In genomic region chr3:143056372-143056771, GRCh38 we compare ENCODE assay signal across 20 cellular contexts. TPM values are rescaled to one million over a fixed set of nuclear protein-coding genes. Genes with fewer than 3 reads are reported as not detected.
A peak's percentile ranks its signal among the peaks of the same experiment; 100 is the strongest.
DNase-seq lines count a peak whose midpoint lies in the region; ATAC-seq, FAIRE-seq and TF ChIP-seq lines count a peak whose summit lies in the region.
"Had no signal": no experiment of that assay in that cellular context is flagged by ENCODE, and none has a peak within 500 bp of the region (broad histone marks: within the 10 kb centered on the region; RNA-seq: fewer than 3 reads in every experiment).

No MANE protein-coding gene starts in this region.

- intact Hi-C loops in HepG2 (cut with micrococcal nuclease; ENCODE audit: unreplicated experiment) (no loop called here), right lobe of liver (cut with DNase I) (no loop called here), K562 (cut with micrococcal nuclease) (no loop called here)

- H2AFZ ChIP-seq in HepG2 (ENCODE audit: low read length): no peak overlapping the region
- no peak overlapping the region for H2AFZ ChIP-seq in K562 (ENCODE audit: low read depth, low read length)

- H3K9me1 ChIP-seq in K562 (ENCODE audit: control insufficient read depth, insufficient read depth, low read length): no peaks in the 10 kb centered on the region

- FAIRE-seq in HepG2 (lab: Jason Lieb, UNC) (no peak), K562 (lab: Jason Lieb, UNC) (no peak)
- FAIRE-seq: D721Med, G401.6, GM19239, H1 had no signal

- H3K27ac ChIP-seq in HepG2 (ENCODE audit: extremely low read length, insufficient read depth, low read length) (no peak overlapping the region), right lobe of liver (no peak overlapping the region), K562 (ENCODE audit: extremely low read depth, low read depth, low read length) (no peak overlapping the region)
- H3K27ac ChIP-seq: C4-2B had no signal

- no peak for TF ChIP-seq RAD21 in HepG2 (CRISPR knock-in tag; IDR thresholded peaks at IDR 0.05)
- no peak for TF ChIP-seq RAD21 in K562 (CRISPR knock-in tag; conservative IDR thresholded peaks at IDR 0.05 in 1 of 2, IDR thresholded peaks at IDR 0.05 in 1 of 2)

- H3K4me2 ChIP-seq in HepG2 (ENCODE audit: low read depth, low read length) (no peak overlapping the region), K562 (ENCODE audit: insufficient read depth, low read length) (no peak overlapping the region)

- no peak overlapping the region for H3K4me3 ChIP-seq in HepG2 (replicated peaks in 1 of 3; ENCODE audit: insufficient read depth in 1 of 3, low read depth in 2 of 3, low read length in 3 of 3)
- no peak overlapping the region for H3K4me3 ChIP-seq in right lobe of liver
- no peak overlapping the region for H3K4me3 ChIP-seq in K562

- no peaks in the 10 kb centered on the region for H3K9me3 Mint-ChIP-seq in glutamatergic neuron (ENCODE audit: unreplicated experiment)
- H3K9me3 Mint-ChIP-seq: CD4-positive, alpha-beta memory T cell; IgD-negative memory B cell had no signal

- TF ChIP-seq POLR2A in HepG2 (IDR thresholded peaks at IDR 0.05; ENCODE audit: insufficient read depth in 1 of 2, low read depth in 2 of 2, low read length in 2 of 2) (no peak), right lobe of liver (IDR thresholded peaks at IDR 0.05) (no peak), K562 (conservative IDR thresholded peaks at IDR 0.05) (no peak)

- BruUV-seq in HepG2 (replicated peaks; lab: Mats Ljungman, UMichigan): TSS peak; percentile 8
- TSS peak; percentile 9 for BruUV-seq in K562 (replicated peaks; lab: Mats Ljungman, UMichigan)

- H3K79me2 ChIP-seq in HepG2 (ENCODE audit: insufficient read depth, low read length) (no peaks in the 10 kb centered on the region), K562 (ENCODE audit: control insufficient read depth, insufficient read depth, low read length) (no peaks in the 10 kb centered on the region)

- H3K27me3 Mint-ChIP-seq in glutamatergic neuron (ENCODE audit: unreplicated experiment): no peaks in the 10 kb centered on the region
- H3K27me3 Mint-ChIP-seq: B cell; CD4-positive, alpha-beta memory T cell; IgD-negative memory B cell had no signal

- DNase-seq in HepG2 (ENCODE audit: low spot score) (no peak), right lobe of liver (no peak), LHCN-M2 (ENCODE audit: low read depth) (peak; percentile 12), K562 (ENCODE audit: extremely low read depth in 1 of 4, low spot score in 3 of 4) (no peak), glutamatergic neuron (no peak), SK-N-DZ (ENCODE audit: low spot score) (no peak)
- DNase-seq in activated CD4-positive, alpha-beta T cell treated with anti-CD3 and anti-CD28 coated beads for 4 hours: no peak
- DNase-seq: CD4-positive, alpha-beta memory T cell; DMS153; DMS79 treated with DMSO at 0.1 percent for 48 hours; EL; HCEC 1CT had no signal

- peaks cover 4% of the 10 kb centered on the region for H3K36me3 Mint-ChIP-seq in glutamatergic neuron (ENCODE audit: unreplicated experiment)

- no peak for TF ChIP-seq EP300 in HepG2 (IDR thresholded peaks at IDR 0.05; ENCODE audit: low read depth in 2 of 2, low read length in 2 of 2)
- TF ChIP-seq EP300 in HepG2 (CRISPR knock-in tag; IDR thresholded peaks at IDR 0.05; ENCODE audit: borderline replicate concordance): no peak
- no peak for TF ChIP-seq EP300 in K562 (IDR thresholded peaks at IDR 0.05; ENCODE audit: low read length)

- TF ChIP-seq CTCF in HepG2 (CRISPR knock-in tag; IDR thresholded peaks at IDR 0.05): no peak
- no peak for TF ChIP-seq CTCF in right lobe of liver (IDR thresholded peaks at IDR 0.05)
- TF ChIP-seq CTCF in K562 (IDR thresholded peaks at IDR 0.05 in 2 of 3, conservative IDR thresholded peaks at IDR 0.05 in 1 of 3; ENCODE audit: insufficient read depth in 2 of 3, low read depth in 1 of 3, low read length in 3 of 3): no peak
- TF ChIP-seq CTCF in glutamatergic neuron (IDR thresholded peaks at IDR 0.05; ENCODE audit: partially characterized antibody, unreplicated experiment): no peak

- in situ Hi-C loops in HepG2 (cut with HindIII; ENCODE audit: extremely low pct_ligation_motif_present, low pct_unique_long_range_greater_than_20kb) (no loop called here), K562 (cut with MboI) (no loop called here)

- H3K9ac ChIP-seq in HepG2 (ENCODE audit: insufficient read depth, low read depth, low read length) (no peak overlapping the region), K562 (ENCODE audit: insufficient read depth in 1 of 2, low read depth in 2 of 2, low read length in 2 of 2) (no peak overlapping the region)

- H3K4me3 Mint-ChIP-seq in glutamatergic neuron (ENCODE audit: unreplicated experiment): no peak overlapping the region
- H3K4me3 Mint-ChIP-seq: B cell; CD4-positive, alpha-beta memory T cell; IgD-negative memory B cell had no signal

- H3K27ac Mint-ChIP-seq in glutamatergic neuron (ENCODE audit: unreplicated experiment): peak overlapping the region; percentile 22
- H3K27ac Mint-ChIP-seq: B cell, IgD-negative memory B cell had no signal

- H3K27me3 ChIP-seq in HepG2 (ENCODE audit: control insufficient read depth in 1 of 2, insufficient read depth in 2 of 2, low read length in 2 of 2) (no peaks in the 10 kb centered on the region), right lobe of liver (no peaks in the 10 kb centered on the region), K562 (ENCODE audit: control insufficient read depth in 2 of 2, insufficient read depth in 2 of 2, low read length in 2 of 2) (no peaks in the 10 kb centered on the region)

- H4K20me1 ChIP-seq in HepG2 (ENCODE audit: insufficient read depth, low read length): no peaks in the 10 kb centered on the region
- no peaks in the 10 kb centered on the region for H4K20me1 ChIP-seq in K562 (replicated peaks; ENCODE audit: control insufficient read depth, insufficient read depth, low read length)

- WGBS in HepG2 (ENCODE audit: low lambda C conversion rate): 98% methylated on average over 3 of the region's 3 CpGs
- 98% methylated on average over 3 of the region's 3 CpGs for WGBS in right lobe of liver (ENCODE audit: insufficient coverage, low coverage, low lambda C conversion rate, missing lambda C conversion rate)
- 93% methylated on average over 3 of the region's 3 CpGs for WGBS in K562 (ENCODE audit: insufficient coverage, low coverage, missing lambda C conversion rate)

- peaks cover 18% of the 10 kb centered on the region for H3K4me1 Mint-ChIP-seq in glutamatergic neuron (ENCODE audit: low read depth, unreplicated experiment)

- no peaks in the 10 kb centered on the region for H3K4me1 ChIP-seq in HepG2 (ENCODE audit: insufficient read depth, low read length)
- peaks cover 0 to 5% (median 2%) of the 10 kb centered on the region in 4 donors for H3K4me1 ChIP-seq in right lobe of liver
- H3K4me1 ChIP-seq in K562 (replicated peaks in 1 of 2; ENCODE audit: control insufficient read depth in 2 of 2, insufficient read depth in 2 of 2, low read length in 2 of 2): no peaks in the 10 kb centered on the region

- H3K36me3 ChIP-seq in HepG2 (replicated peaks in 1 of 2; ENCODE audit: control insufficient read depth in 1 of 2, insufficient read depth in 2 of 2, low read length in 2 of 2) (peaks cover 9 to 76% of the 10 kb centered on the region in 2 experiments), right lobe of liver (peaks cover 0 to 47% (median 13%) of the 10 kb centered on the region in 4 donors), K562 (ENCODE audit: control insufficient read depth, insufficient read depth, low read length) (peaks cover 96% of the 10 kb centered on the region)

- ATAC-seq in HepG2 (no peak), right lobe of liver (no peak), K562 (no peak), SK-N-SH treated with all-trans-retinoic acid at 6 μM for 48 hours (no peak)

- H3K9me3 ChIP-seq in HepG2 (ENCODE audit: low read length): no peaks in the 10 kb centered on the region
- no peaks in the 10 kb centered on the region for H3K9me3 ChIP-seq in right lobe of liver
- no peaks in the 10 kb centered on the region for H3K9me3 ChIP-seq in K562 (replicated peaks; ENCODE audit: control insufficient read depth, insufficient read depth, low read depth, low read length)

- CTCF ChIA-PET in HepG2 (lab: Yijun Ruan, JAX; ENCODE audit: low intra/inter-chr PET ratio, low total read pairs) (no interaction called here), K562 (lab: Yijun Ruan, JAX; ENCODE audit: low intra/inter-chr PET ratio) (interaction anchor here (0.6 kb wide), 1 partner anchor 1277 kb away, joined by 3 read pairs; no protein-coding TSS in a partner anchor)

- POLR2A ChIA-PET in HepG2 (lab: Yijun Ruan, JAX) (no interaction called here), K562 (lab: Yijun Ruan, JAX) (interaction anchor here (0.8 kb wide), 1 partner anchor 43 kb away, joined by 4 read pairs; no protein-coding TSS in a partner anchor)

RNA-seq across cellular contexts. Expression of gene U2SURP, which starts 55.0 kb away (rescaled TPM):
- total RNA-seq in HepG2 (2016; rRNA removed; fragmentation: Illumina TruSeq; extraction: Trizol) (173 and 250 TPM in 2 replicates), right lobe of liver (10 to 100 TPM; 19.1 to 34.5 (median 26.9) TPM), LHCN-M2 (2014; rRNA removed) (61.5 and 63.9 TPM in 2 replicates), K562 (2014; rRNA removed) (116 and 128 TPM in 2 replicates), K562 (2014; rRNA removed; fragmentation: Illumina TruSeq; extraction: Trizol) (280 and 375 TPM in 2 replicates), K562 (2015; rRNA removed; fragmentation: Illumina TruSeq; extraction: Trizol) (193 and 205 TPM in 2 replicates), K562 (2021) (198 and 199 TPM in 2 replicates), glutamatergic neuron (ENCODE audit: unreplicated experiment) (105 TPM)
- total RNA-seq in HepG2 (2016; cell fraction: cytosol; rRNA removed; fragmentation: Illumina TruSeq; extraction: Trizol; ENCODE audit: low read depth): 14.1 and 18.4 TPM in 2 replicates
- 173 and 234 TPM in 2 replicates for total RNA-seq in HepG2 (2016; cell fraction: insoluble cytoplasmic fraction; rRNA removed; fragmentation: Illumina TruSeq; extraction: Trizol)
- total RNA-seq in HepG2 (2016; cell fraction: membrane; rRNA removed; fragmentation: Illumina TruSeq; extraction: Trizol): 38.5 and 45.7 TPM in 2 replicates
- 249 and 251 TPM in 2 replicates for total RNA-seq in HepG2 (2016; cell fraction: nucleus; rRNA removed; fragmentation: Illumina TruSeq; extraction: Trizol)
- polyA plus RNA-seq in HepG2 (2011; rRNA removed) (41.3 and 55.9 TPM in 2 replicates), K562 (2011; rRNA removed) (108 and 140 TPM in 2 replicates), K562 (2014; fragmentation: Illumina TruSeq; extraction: Trizol) (174 and 178 TPM in 2 replicates), K562 (2014; fragmentation: Nextera tagmentation; extraction: Ambion mirVana) (100 to 1,000 TPM; 191 to 322 TPM), K562 (2014; rRNA removed) (97.8 and 140 TPM in 2 replicates)
- polyA plus RNA-seq in HepG2 (2011; cell fraction: cytosol; rRNA removed): 8.6 and 12.8 TPM in 2 replicates
- 39.7 and 59.0 TPM in 2 replicates for polyA plus RNA-seq in HepG2 (2011; cell fraction: nucleus; rRNA removed)
- polyA plus RNA-seq in HepG2 (2012): 63.0 and 109 TPM in 2 replicates
- 3.4 and 3.6 TPM in 2 replicates for polyA plus RNA-seq in HepG2 (2016; cell fraction: cytosol; fragmentation: Illumina TruSeq; extraction: Trizol; ENCODE audit: low read depth)
- 156 and 157 TPM in 2 replicates for polyA plus RNA-seq in HepG2 (2016; cell fraction: insoluble cytoplasmic fraction; fragmentation: Illumina TruSeq; extraction: Trizol; ENCODE audit: low read depth)
- polyA plus RNA-seq in HepG2 (2016; cell fraction: membrane; fragmentation: Illumina TruSeq; extraction: Trizol; ENCODE audit: low read depth): 9.2 and 11.6 TPM in 2 replicates
- polyA plus RNA-seq in HepG2 (2016; cell fraction: nucleus; fragmentation: Illumina TruSeq; extraction: Trizol; ENCODE audit: insufficient read depth, low read depth): 227 and 232 TPM in 2 replicates
- polyA minus RNA-seq in HepG2 (2011; rRNA and poly(A)+ RNA removed; ENCODE audit: low replicate concordance): 58.3 and 119 TPM in 2 replicates
- 33.5 and 35.1 TPM in 2 replicates for polyA minus RNA-seq in HepG2 (2011; cell fraction: cytosol; rRNA and poly(A)+ RNA removed)
- polyA minus RNA-seq in HepG2 (2011; cell fraction: nucleus; rRNA and poly(A)+ RNA removed): 254 and 272 TPM in 2 replicates
- polyA plus RNA-seq in LHCN-M2 (2012): 16.6 TPM
- 224 and 739 TPM in 2 replicates for total RNA-seq in K562 (2011; cell fraction: chromatin; rRNA removed; ENCODE audit: low replicate concordance)
- total RNA-seq in K562 (2011; cell fraction: nucleolus; rRNA removed): 79.4 and 92.0 TPM in 2 replicates
- total RNA-seq in K562 (2011; cell fraction: nucleoplasm; rRNA removed): 184 and 255 TPM in 2 replicates
- polyA plus RNA-seq in K562 (2011; cell fraction: cytosol; rRNA removed): 8.8 and 22.2 TPM in 2 replicates
- polyA plus RNA-seq in K562 (2011; cell fraction: nucleus; rRNA removed): 182 and 207 TPM in 2 replicates
- 66.4 and 103 TPM in 2 replicates for polyA plus RNA-seq in K562 (2012)
- 269 and 309 TPM in 2 replicates for polyA minus RNA-seq in K562 (2011; rRNA and poly(A)+ RNA removed)
- polyA minus RNA-seq in K562 (2011; cell fraction: cytosol; rRNA and poly(A)+ RNA removed): 56.3 and 70.0 TPM in 2 replicates
- polyA minus RNA-seq in K562 (2011; cell fraction: nucleus; rRNA and poly(A)+ RNA removed): 193 and 346 TPM in 2 replicates
- polyA plus RNA-seq in SK-N-DZ (2014; cell fraction: cytosol; rRNA removed): 75.0 and 78.6 TPM in 2 replicates
- 201 and 239 TPM in 2 replicates for polyA plus RNA-seq in SK-N-DZ (2014; cell fraction: nucleus; rRNA removed)
